In the genomic region with DNA sequence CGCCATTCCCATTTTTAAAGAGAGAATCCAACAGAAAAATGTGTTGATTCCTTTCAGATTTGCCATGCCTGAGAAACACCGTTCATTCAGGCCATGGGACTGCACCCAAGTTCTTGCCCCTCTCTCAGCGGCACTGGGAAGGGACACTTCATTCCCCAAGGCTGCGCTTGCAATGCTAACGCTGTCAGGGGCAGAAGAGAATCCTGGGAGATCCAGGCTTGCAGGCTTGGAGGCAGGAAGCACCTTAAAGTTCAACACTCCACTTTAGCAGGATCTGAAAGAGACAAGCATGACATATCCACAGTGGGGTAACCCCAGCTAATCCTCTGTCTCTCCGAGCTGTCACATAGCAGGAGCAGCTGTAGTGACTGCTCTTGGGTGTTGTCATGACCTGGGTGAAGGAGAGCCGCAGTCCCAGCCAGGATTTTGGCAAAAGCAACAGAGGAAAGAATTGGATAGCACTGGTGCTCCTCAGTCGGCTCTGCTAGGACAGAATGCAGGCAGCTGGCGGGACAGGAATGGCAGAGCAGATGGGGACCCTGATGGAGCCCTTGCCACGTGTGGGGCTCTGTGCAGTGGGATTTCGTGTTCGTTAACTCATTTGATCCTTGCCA, we compare ENCODE assay signal across 1 cellular context.
TF ChIP-seq lines count a peak whose summit lies in the region.

No MANE protein-coding gene starts in this region.

TF ChIP-seq in IMR-90, 13 proteins besides CTCF, POLR2A, EP300 and RAD21:
- TF ChIP-seq RCOR1 (IDR thresholded peaks at IDR 0.05; ENCODE audit: insufficient replicate concordance, low read length) (no peak), BHLHE40 (IDR thresholded peaks at IDR 0.05; ENCODE audit: low read depth, low read length) (no peak), CHD1 (IDR thresholded peaks at IDR 0.05; ENCODE audit: low read depth, low read length) (no peak), CEBPB (IDR thresholded peaks at IDR 0.05; ENCODE audit: low read depth, low read length) (no peak), USF2 (IDR thresholded peaks at IDR 0.05; ENCODE audit: low read depth, low read length) (no peak), MAFK (IDR thresholded peaks at IDR 0.05; ENCODE audit: low read depth, low read length) (no peak), SMC3 (IDR thresholded peaks at IDR 0.05; ENCODE audit: low read depth, low read length) (no peak), RFX5 (IDR thresholded peaks at IDR 0.05; ENCODE audit: low read depth, low read length) (no peak), FOS (IDR thresholded peaks at IDR 0.05; ENCODE audit: low read depth, low read length) (no peak), MAZ (IDR thresholded peaks at IDR 0.05; ENCODE audit: borderline replicate concordance, low read depth, low read length) (no peak), MXI1 (IDR thresholded peaks at IDR 0.05; ENCODE audit: borderline replicate concordance, low read depth, low read length) (no peak)
